Comparison of ENCODE assay signal across 1 cellular context in the genomic region with DNA sequence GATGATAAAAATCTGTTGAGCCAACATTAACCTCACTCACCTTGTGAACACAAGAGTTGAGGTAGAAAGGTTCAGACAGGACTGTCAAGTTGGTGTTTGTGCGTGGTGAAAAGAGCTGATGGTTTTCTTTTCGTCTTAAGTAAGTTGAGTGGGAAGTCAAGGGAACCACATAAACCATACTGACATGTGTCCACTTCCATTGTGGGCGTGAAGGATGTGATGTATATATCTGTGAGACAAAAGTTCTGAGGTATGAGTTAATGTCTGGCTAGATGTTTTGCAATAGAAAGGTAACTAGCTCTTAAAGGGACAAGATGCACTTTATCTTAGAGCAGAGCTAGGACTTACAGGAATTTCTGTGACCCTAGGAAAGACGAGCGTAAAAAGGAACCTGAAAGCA.
TF ChIP-seq lines count a peak whose summit lies in the region.

No MANE protein-coding gene starts in this region.

TF ChIP-seq in K562, 482 proteins besides CTCF, POLR2A, EP300 and RAD21 (continued from another document and continues in another):
- TF ChIP-seq, protein P1, sequence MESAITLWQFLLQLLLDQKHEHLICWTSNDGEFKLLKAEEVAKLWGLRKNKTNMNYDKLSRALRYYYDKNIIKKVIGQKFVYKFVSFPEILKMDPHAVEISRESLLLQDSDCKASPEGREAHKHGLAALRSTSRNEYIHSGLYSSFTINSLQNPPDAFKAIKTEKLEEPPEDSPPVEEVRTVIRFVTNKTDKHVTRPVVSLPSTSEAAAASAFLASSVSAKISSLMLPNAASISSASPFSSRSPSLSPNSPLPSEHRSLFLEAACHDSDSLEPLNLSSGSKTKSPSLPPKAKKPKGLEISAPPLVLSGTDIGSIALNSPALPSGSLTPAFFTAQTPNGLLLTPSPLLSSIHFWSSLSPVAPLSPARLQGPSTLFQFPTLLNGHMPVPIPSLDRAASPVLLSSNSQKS (CRISPR knock-in tag; IDR thresholded peaks at IDR 0.05): no peak
- TF ChIP-seq SMAD4 (CRISPR knock-in tag; conservative IDR thresholded peaks at IDR 0.05) (peak; percentile 17; the same call in 1 of the 2 replicates), CREM (IDR thresholded peaks at IDR 0.05; ENCODE audit: low read depth) (peak; percentile 80), ZNF175 (CRISPR knock-in tag; IDR thresholded peaks at IDR 0.05; ENCODE audit: low read depth) (no peak), ZFX (CRISPR knock-in tag; IDR thresholded peaks at IDR 0.05) (no peak), RBM25 (IDR thresholded peaks at IDR 0.05; ENCODE audit: low read depth, low read length, severe bottlenecking) (no peak), PTRF (tag; IDR thresholded peaks at IDR 0.05) (no peak), ETV5 (CRISPR knock-in tag; IDR thresholded peaks at IDR 0.05; ENCODE audit: low read depth) (no peak), YBX1 (IDR thresholded peaks at IDR 0.05) (no peak), OTX1 (CRISPR knock-in tag; IDR thresholded peaks at IDR 0.05) (no peak), TAF9B (IDR thresholded peaks at IDR 0.05; ENCODE audit: partially characterized antibody) (peak; percentile 26), SMARCA5 (IDR thresholded peaks at IDR 0.05) (no peak), PML (IDR thresholded peaks at IDR 0.05; ENCODE audit: low read length) (no peak), HES1 (IDR thresholded peaks at IDR 0.05; ENCODE audit: low read depth) (no peak), HCFC1 (IDR thresholded peaks at IDR 0.05; ENCODE audit: low read depth, low read length) (no peak), ZNF311 (CRISPR knock-in tag; IDR thresholded peaks at IDR 0.05) (no peak), MCM3 (IDR thresholded peaks at IDR 0.05) (no peak), CHD7 (IDR thresholded peaks at IDR 0.05; ENCODE audit: low read depth, low read length) (no peak), JUND (IDR thresholded peaks at IDR 0.05; ENCODE audit: borderline replicate concordance, low read depth, low read length) (no peak), JUND (tag; IDR thresholded peaks at IDR 0.05; ENCODE audit: borderline replicate concordance, low read depth, low read length) (0 out of 3 replicates have a peak, but pooled peaks have one; percentile 10), MAFK (IDR thresholded peaks at IDR 0.05; ENCODE audit: low read length) (no peak), NCOA6 (IDR thresholded peaks at IDR 0.05) (no peak), RNF2 (IDR thresholded peaks at IDR 0.05) (no peak), BRF1 (IDR thresholded peaks at IDR 0.05; ENCODE audit: borderline replicate concordance, extremely low read depth, insufficient read length) (no peak), ZSCAN29 (IDR thresholded peaks at IDR 0.05) (no peak), ZC3H8 (IDR thresholded peaks at IDR 0.05) (no peak), ZNF316 (IDR thresholded peaks at IDR 0.05) (0 out of 2 replicates have a peak, but pooled peaks have one; percentile 5), RFX5 (IDR thresholded peaks at IDR 0.05; ENCODE audit: low read depth, low read length) (no peak), EHMT2 (IDR thresholded peaks at IDR 0.05) (peak; percentile 55; the same call in 1 of the 2 replicates), FOXA3 (CRISPR knock-in tag; conservative IDR thresholded peaks at IDR 0.05 in 1 of 2, IDR thresholded peaks at IDR 0.05 in 1 of 2) (no peak), EGR1 (conservative IDR thresholded peaks at IDR 0.05) (peak; percentile 36; the same call in 1 of the 2 replicates), CREB1 (IDR thresholded peaks at IDR 0.05) (peak; percentile 54; the same call in 1 of the 2 replicates), CREB1 (CRISPR knock-in tag; IDR thresholded peaks at IDR 0.05) (no peak), POLR2B (IDR thresholded peaks at IDR 0.05; ENCODE audit: low read depth, partially characterized antibody) (no peak), TBP (optimal IDR thresholded peaks at IDR 0.05; ENCODE audit: low read depth, low read length) (no peak), PHF20 (IDR thresholded peaks at IDR 0.05; ENCODE audit: partially characterized antibody) (no peak), RFX1 (IDR thresholded peaks at IDR 0.05) (no peak), MEIS2 (IDR thresholded peaks at IDR 0.05; ENCODE audit: partially characterized antibody) (peak; percentile 80), ZFP91 (CRISPR knock-in tag; IDR thresholded peaks at IDR 0.05) (no peak; the same call in 1 of the 2 replicates), POLR2G (IDR thresholded peaks at IDR 0.05; ENCODE audit: low read depth, low read length) (no peak), SIRT6 (IDR thresholded peaks at IDR 0.05; ENCODE audit: low read depth, low read length) (no peak)
- TF ChIP-seq, protein P2, sequence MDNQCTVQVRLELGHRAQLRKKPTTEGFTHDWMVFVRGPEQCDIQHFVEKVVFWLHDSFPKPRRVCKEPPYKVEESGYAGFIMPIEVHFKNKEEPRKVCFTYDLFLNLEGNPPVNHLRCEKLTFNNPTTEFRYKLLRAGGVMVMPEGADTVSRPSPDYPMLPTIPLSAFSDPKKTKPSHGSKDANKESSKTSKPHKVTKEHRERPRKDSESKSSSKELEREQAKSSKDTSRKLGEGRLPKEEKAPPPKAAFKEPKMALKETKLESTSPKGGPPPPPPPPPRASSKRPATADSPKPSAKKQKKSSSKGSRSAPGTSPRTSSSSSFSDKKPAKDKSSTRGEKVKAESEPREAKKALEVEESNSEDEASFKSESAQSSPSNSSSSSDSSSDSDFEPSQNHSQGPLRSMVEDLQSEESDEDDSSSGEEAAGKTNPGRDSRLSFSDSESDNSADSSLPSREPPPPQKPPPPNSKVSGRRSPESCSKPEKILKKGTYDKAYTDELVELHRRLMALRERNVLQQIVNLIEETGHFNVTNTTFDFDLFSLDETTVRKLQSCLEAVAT (IDR thresholded peaks at IDR 0.05): no peak
- TF ChIP-seq, protein P3, sequence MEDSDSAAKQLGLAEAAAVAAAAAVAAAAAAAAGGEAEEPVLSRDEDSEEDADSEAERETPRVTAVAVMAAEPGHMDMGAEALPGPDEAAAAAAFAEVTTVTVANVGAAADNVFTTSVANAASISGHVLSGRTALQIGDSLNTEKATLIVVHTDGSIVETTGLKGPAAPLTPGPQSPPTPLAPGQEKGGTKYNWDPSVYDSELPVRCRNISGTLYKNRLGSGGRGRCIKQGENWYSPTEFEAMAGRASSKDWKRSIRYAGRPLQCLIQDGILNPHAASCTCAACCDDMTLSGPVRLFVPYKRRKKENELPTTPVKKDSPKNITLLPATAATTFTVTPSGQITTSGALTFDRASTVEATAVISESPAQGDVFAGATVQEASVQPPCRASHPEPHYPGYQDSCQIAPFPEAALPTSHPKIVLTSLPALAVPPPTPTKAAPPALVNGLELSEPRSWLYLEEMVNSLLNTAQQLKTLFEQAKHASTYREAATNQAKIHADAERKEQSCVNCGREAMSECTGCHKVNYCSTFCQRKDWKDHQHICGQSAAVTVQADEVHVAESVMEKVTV (CRISPR knock-in tag; IDR thresholded peaks at IDR 0.05): no peak
- TF ChIP-seq, protein P4, sequence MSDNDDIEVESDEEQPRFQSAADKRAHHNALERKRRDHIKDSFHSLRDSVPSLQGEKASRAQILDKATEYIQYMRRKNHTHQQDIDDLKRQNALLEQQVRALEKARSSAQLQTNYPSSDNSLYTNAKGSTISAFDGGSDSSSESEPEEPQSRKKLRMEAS (CRISPR knock-in tag; IDR thresholded peaks at IDR 0.05): no peak
